In the genomic region with DNA sequence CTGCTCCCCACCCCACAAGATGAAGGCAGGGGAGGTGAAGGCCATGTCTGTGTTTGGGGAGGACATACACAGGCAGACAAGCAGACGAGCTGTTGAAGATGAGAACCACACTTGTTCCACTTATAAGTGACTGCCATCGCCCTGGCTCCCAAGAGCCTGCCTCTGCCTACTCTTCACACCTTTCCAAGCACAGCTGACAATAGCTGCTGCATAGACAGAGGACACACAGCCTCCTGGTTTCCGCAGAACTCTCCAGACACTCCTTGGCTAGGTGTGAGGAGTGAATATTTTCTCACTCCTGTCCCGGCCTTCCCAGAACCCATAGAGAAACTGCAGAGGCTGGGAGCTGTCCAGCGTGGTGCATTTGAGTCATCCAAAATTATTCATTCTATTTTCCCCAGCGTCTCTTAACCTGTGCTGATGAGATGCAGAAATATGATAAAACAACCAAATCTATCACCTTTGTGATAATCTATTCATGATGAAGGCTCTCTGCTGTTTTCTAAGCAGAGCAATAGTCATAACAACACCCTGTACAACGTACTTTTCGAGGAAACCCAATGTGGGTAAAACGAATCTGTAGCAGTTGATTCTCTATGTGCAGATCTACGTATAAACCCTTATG, we compare ENCODE assay signal across 10 cellular contexts. TPM values are rescaled to one million over a fixed set of nuclear protein-coding genes. Genes with fewer than 3 reads are reported as not detected.
DNase-seq lines count a peak whose midpoint lies in the region; ATAC-seq and TF ChIP-seq lines count a peak whose summit lies in the region.
"Had no signal": no experiment of that assay in that cellular context is flagged by ENCODE, and none has a peak within 500 bp of the region (broad histone marks: within the 10 kb centered on the region; RNA-seq: fewer than 3 reads in every experiment).

No MANE protein-coding gene starts in this region.

- no peak overlapping the region for H2BK15ac ChIP-seq in mesenchymal stem cell (ENCODE audit: low read depth, poor library complexity, severe bottlenecking)

- H2BK120ac ChIP-seq in mesenchymal stem cell (ENCODE audit: low read depth, low read length) = no peak overlapping the region

- no peak overlapping the region for H3K4ac ChIP-seq in mesenchymal stem cell (ENCODE audit: low read depth in 1 of 2, low read length in 2 of 2)

- peaks cover 94% of the 10 kb centered on the region for H3K79me2 ChIP-seq in ACC112 (ENCODE audit: control insufficient read depth, insufficient read depth, low read length, unreplicated experiment)

- no peak overlapping the region for H3K23ac ChIP-seq in mesenchymal stem cell (ENCODE audit: low read length in 2 of 2)

- no peak overlapping the region for H2AK5ac ChIP-seq in mesenchymal stem cell (ENCODE audit: low read length, severe bottlenecking)

- 68% methylated on average over 10 of the region's 10 CpGs for WGBS in mesenchymal stem cell

- no peaks in the 10 kb centered on the region for H3K27me3 ChIP-seq in ACC112 (ENCODE audit: insufficient read depth, low read length)
- no peaks in the 10 kb centered on the region for H3K27me3 ChIP-seq in RWPE2 (ENCODE audit: insufficient read depth, poor library complexity, severe bottlenecking)
- no peaks in the 10 kb centered on the region for H3K27me3 ChIP-seq in mesenchymal stem cell (ENCODE audit: control insufficient read depth in 1 of 2, insufficient read depth in 1 of 2, low read length in 2 of 2)

- H2BK12ac ChIP-seq in mesenchymal stem cell (ENCODE audit: low read length in 2 of 2) = no peak overlapping the region

- 0 out of 2 replicates have a peak overlapping the region, but pooled peaks have one; percentile 15 for H3K4me3 ChIP-seq in ACC112 (ENCODE audit: low read depth, low read length)
- no peak overlapping the region for H3K4me3 ChIP-seq in RWPE2 (ENCODE audit: severe bottlenecking)
- no peak overlapping the region for H3K4me3 ChIP-seq in mesenchymal stem cell (ENCODE audit: insufficient read depth in 1 of 2, low read depth in 1 of 2, low read length in 2 of 2)

- H4K8ac ChIP-seq in mesenchymal stem cell (ENCODE audit: low read length) = no peak overlapping the region

- DNase-seq in RWPE2 (ENCODE audit: low spot score) (no peak), endothelial cell (ENCODE audit: low spot score) (peak; percentile 15), mesenchymal stem cell (peak; percentile 59), putamen (ENCODE audit: low spot score) (no peak), GM13976 (ENCODE audit: low spot score) (no peak), NCI-H1417 treated with DMSO at 0.1 percent for 48 hours (lab: John Stamatoyannopoulos, UW) (no peak)
- DNase-seq: NCI-H2171 treated with DMSO at 0.1 percent for 48 hours had no signal

- ATAC-seq in RWPE2 (ENCODE audit: low read depth) (peak; percentile 50; the same call in 1 of the 3 replicates), HG02678 (IDR thresholded peaks at IDR 0.05; ENCODE audit: unreplicated experiment) (no peak)

- TF ChIP-seq CTCF in RWPE2 (IDR thresholded peaks at IDR 0.05; ENCODE audit: poor library complexity, severe bottlenecking) = no peak
- TF ChIP-seq CTCF in endothelial cell (IDR thresholded peaks at IDR 0.05; ENCODE audit: unreplicated experiment) = no peak
- no peak for TF ChIP-seq CTCF in GM13976 (IDR thresholded peaks at IDR 0.05; ENCODE audit: borderline replicate concordance, control extremely low read depth, extremely low read depth, insufficient read depth, missing control alignments)

- no peak overlapping the region for H3K27ac Mint-ChIP-seq in endothelial cell (ENCODE audit: unreplicated experiment)

- peaks cover 25% of the 10 kb centered on the region for H3K4me1 Mint-ChIP-seq in endothelial cell (ENCODE audit: unreplicated experiment)

- H3K36me3 Mint-ChIP-seq in endothelial cell (ENCODE audit: low read depth, unreplicated experiment) = no peaks in the 10 kb centered on the region

- in situ Hi-C loops in GM13976 (cut with MboI; ENCODE audit: low sequenced_read_pairs, unreplicated experiment) = no loop called here

- H2AFZ ChIP-seq in ACC112 (ENCODE audit: low read length, unreplicated experiment) = no peak overlapping the region
- H2AFZ ChIP-seq in mesenchymal stem cell (ENCODE audit: low read depth, low read length) = no peak overlapping the region

- H3K9me3 Mint-ChIP-seq in endothelial cell (ENCODE audit: unreplicated experiment) = no peaks in the 10 kb centered on the region

- H3K4me1 ChIP-seq in ACC112 (ENCODE audit: control insufficient read depth, insufficient read depth, low read length, unreplicated experiment) (peaks cover 48% of the 10 kb centered on the region), RWPE2 (ENCODE audit: insufficient read depth, poor library complexity, severe bottlenecking) (peaks cover 14% of the 10 kb centered on the region), mesenchymal stem cell (ENCODE audit: control insufficient read depth, insufficient read depth, low read depth, low read length) (peaks cover 2% of the 10 kb centered on the region)

- H4K91ac ChIP-seq in mesenchymal stem cell (ENCODE audit: low read length) = no peak overlapping the region

- H3K14ac ChIP-seq in mesenchymal stem cell (ENCODE audit: low read length in 2 of 2) = no peak overlapping the region

- no peaks in the 10 kb centered on the region for H3K9me3 ChIP-seq in RWPE2 (ENCODE audit: severe bottlenecking)
- no peaks in the 10 kb centered on the region for H3K9me3 ChIP-seq in mesenchymal stem cell (ENCODE audit: control insufficient read depth, low read length)

- no peak overlapping the region for H2BK5ac ChIP-seq in mesenchymal stem cell (ENCODE audit: low read depth, low read length, poor library complexity, severe bottlenecking)

- H3K79me1 ChIP-seq in mesenchymal stem cell (replicated peaks; ENCODE audit: low read length, poor library complexity, severe bottlenecking) = peaks cover 15% of the 10 kb centered on the region

- peaks cover 4% of the 10 kb centered on the region for H3K27me3 Mint-ChIP-seq in endothelial cell (ENCODE audit: unreplicated experiment)

- no peak overlapping the region for H3K9ac ChIP-seq in mesenchymal stem cell (ENCODE audit: low read length)

- H3K36me3 ChIP-seq in ACC112 (ENCODE audit: insufficient read depth, low read length) = peaks cover 27% of the 10 kb centered on the region
- H3K36me3 ChIP-seq in RWPE2 (ENCODE audit: low read depth) = peaks cover 28% of the 10 kb centered on the region
- peaks cover 3 to 29% of the 10 kb centered on the region in 2 experiments for H3K36me3 ChIP-seq in mesenchymal stem cell (ENCODE audit: control insufficient read depth in 1 of 2, insufficient read depth in 2 of 2, low read depth in 1 of 2, low read length in 2 of 2)

- no peak overlapping the region for H3K27ac ChIP-seq in ACC112 (ENCODE audit: low read depth, low read length)
- H3K27ac ChIP-seq in RWPE2 (ENCODE audit: poor library complexity, severe bottlenecking) = no peak overlapping the region
- no peak overlapping the region for H3K27ac ChIP-seq in mesenchymal stem cell (ENCODE audit: low read length, poor library complexity, severe bottlenecking)
- H3K27ac ChIP-seq: C4-2B had no signal

- no peak overlapping the region for H3K18ac ChIP-seq in mesenchymal stem cell (ENCODE audit: low read depth in 1 of 2, low read length in 2 of 2)

- H3K4me3 Mint-ChIP-seq in endothelial cell (ENCODE audit: unreplicated experiment) = no peak overlapping the region

- H3K4me2 ChIP-seq in mesenchymal stem cell (ENCODE audit: low read length, poor library complexity, severe bottlenecking) = no peak overlapping the region

RNA-seq across cellular contexts. Expression of a gene that starts 24.7 kb away (rescaled TPM):
- 0.87 TPM for total RNA-seq in endothelial cell (ENCODE audit: unreplicated experiment)
- polyA plus RNA-seq in mesenchymal stem cell (2013, experiment 1 of 2) = 31.5 TPM
- 32.5 TPM for polyA plus RNA-seq in mesenchymal stem cell (2013, experiment 2 of 2)

Comparison
In these comparisons a context has a peak if more than half of its experiments do, and no peak if none do; other contexts are left out.
1. DNase-seq: peak in endothelial cell (single experiment) and mesenchymal stem cell (single experiment); none in RWPE2 (single experiment), putamen (single experiment), GM13976 (single experiment) and NCI-H1417 treated with DMSO at 0.1 percent for 48 hours (single experiment).